ENCODE assay signal across 8 cellular contexts in the genomic region with DNA sequence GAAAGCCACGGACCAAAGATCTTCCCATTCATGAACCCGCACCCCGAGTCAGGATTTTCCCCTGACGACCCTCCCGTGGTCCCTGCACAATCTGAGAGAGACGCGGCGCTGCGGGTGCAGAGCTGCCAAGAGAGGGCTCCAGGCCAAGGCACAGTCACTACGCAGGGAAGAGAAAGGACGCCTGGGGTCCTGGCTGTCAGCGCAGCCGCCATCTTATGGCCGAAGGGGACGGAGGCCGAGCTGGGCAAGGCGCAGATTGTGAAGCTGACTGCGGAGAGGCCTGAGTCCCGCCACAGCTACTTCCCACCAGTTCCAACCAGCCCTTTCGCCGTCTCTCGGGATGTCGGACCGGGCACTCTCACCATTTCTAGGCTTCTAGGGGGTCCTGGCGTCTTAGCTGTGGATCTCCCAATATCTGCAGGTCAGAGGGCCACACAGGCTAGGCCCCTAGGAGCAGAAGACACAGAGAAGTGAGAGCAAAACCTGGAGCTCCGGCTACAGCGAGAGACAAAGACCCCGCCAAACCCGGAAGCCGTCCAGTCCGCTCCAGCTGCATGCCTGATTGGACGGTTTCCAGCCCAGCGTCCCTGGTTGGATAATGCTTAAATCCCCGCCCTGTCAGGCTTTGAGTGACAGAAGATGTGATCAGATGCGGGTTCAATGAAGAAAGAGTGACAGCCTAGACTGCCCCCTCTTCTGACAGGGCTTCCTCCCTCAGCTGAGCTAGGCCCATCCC. TPM values are rescaled to one million over a fixed set of nuclear protein-coding genes. Genes with fewer than 3 reads are reported as not detected.
A peak's percentile ranks its signal among the peaks of the same experiment; 100 is the strongest.
DNase-seq lines count a peak whose midpoint lies in the region; ATAC-seq and TF ChIP-seq lines count a peak whose summit lies in the region.

Gene ZNF100, minus strand, starts transcription at position 515 of the 736 bp plus-strand sequence. Its CDS starts 150 bp downstream, at position 365.

- H3K4me3 ChIP-seq in GM06990 (replicated peaks; ENCODE audit: low read depth, low read length), result peak within 1 kb of the TSS; percentile 97
- peak within 1 kb of the TSS; percentile 74 to 79 for H3K4me3 ChIP-seq in testis

- peak; percentile 87 for DNase-seq in GM06990 (ENCODE audit: extremely low read depth, insufficient read length)
- peak; percentile 81 for DNase-seq in NCI-H1048 (lab: John Stamatoyannopoulos, UW)
- peak; percentile 91 for DNase-seq in glutamatergic neuron
- peak; percentile 85 for DNase-seq in omental fat pad (ENCODE audit: low spot score)
- peak; percentile 97 for DNase-seq in testis

- intact Hi-C loops in testis (cut with DNase I; ENCODE audit: low total_unique reads), result no loop called here

- peak within 1 kb of the TSS; percentile 81 for H3K27ac Mint-ChIP-seq in activated naive CD4-positive, alpha-beta T cell treated with anti-CD3 and anti-CD28 coated beads, Interleukin-2, amount 50 U/mL, for 24 hours
- H3K27ac Mint-ChIP-seq in glutamatergic neuron (ENCODE audit: unreplicated experiment), result peak within 1 kb of the TSS; percentile 100

- no peaks in the 10 kb centered on the region for H3K4me1 ChIP-seq in testis

- peak within 1 kb of the TSS; percentile 72 to 90 for H3K27ac ChIP-seq in testis

- H3K36me3 Mint-ChIP-seq in activated naive CD4-positive, alpha-beta T cell treated with anti-CD3 and anti-CD28 coated beads, Interleukin-2, amount 50 U/mL, for 24 hours, result peaks cover 18% of the 10 kb centered on the region
- H3K36me3 Mint-ChIP-seq in glutamatergic neuron (ENCODE audit: unreplicated experiment), result peaks cover 8% of the 10 kb centered on the region

- H3K27me3 ChIP-seq in GM06990 (replicated peaks; ENCODE audit: control insufficient read depth, insufficient read depth, low read length) (no peaks in the 10 kb centered on the region), testis (no peaks in the 10 kb centered on the region)

- TF ChIP-seq CTCF in GM06990 (IDR thresholded peaks at IDR 0.05; ENCODE audit: insufficient read depth, low read length, poor library complexity, severe bottlenecking) (no peak), glutamatergic neuron (IDR thresholded peaks at IDR 0.05; ENCODE audit: partially characterized antibody, unreplicated experiment) (no peak), omental fat pad (IDR thresholded peaks at IDR 0.05) (no peak), testis (IDR thresholded peaks at IDR 0.05) (no peak)

- no peaks in the 10 kb centered on the region for H3K9me3 ChIP-seq in testis

- TF ChIP-seq POLR2A in testis (IDR thresholded peaks at IDR 0.05), result no peak

- no peaks in the 10 kb centered on the region for H3K9me3 Mint-ChIP-seq in activated naive CD4-positive, alpha-beta T cell treated with anti-CD3 and anti-CD28 coated beads, Interleukin-2, amount 50 U/mL, for 24 hours
- H3K9me3 Mint-ChIP-seq in glutamatergic neuron (ENCODE audit: unreplicated experiment), result peaks cover 6% of the 10 kb centered on the region

- H3K4me1 Mint-ChIP-seq in activated naive CD4-positive, alpha-beta T cell treated with anti-CD3 and anti-CD28 coated beads, Interleukin-2, amount 50 U/mL, for 24 hours, result peaks cover 39% of the 10 kb centered on the region
- H3K4me1 Mint-ChIP-seq in glutamatergic neuron (ENCODE audit: low read depth, unreplicated experiment), result peaks cover 8% of the 10 kb centered on the region

- 0 to 1% methylated on average over 15 to 35 of the region's 35 CpGs for WGBS in testis, 2 donors

- peaks cover 1% of the 10 kb centered on the region for H3K36me3 ChIP-seq in GM06990 (ENCODE audit: control insufficient read depth, insufficient read depth, low read length)
- H3K36me3 ChIP-seq in testis (ENCODE audit: low read depth, missing control alignments), result no peaks in the 10 kb centered on the region

- peak within 1 kb of the TSS; percentile 94 for H3K4me3 Mint-ChIP-seq in activated naive CD4-positive, alpha-beta T cell treated with anti-CD3 and anti-CD28 coated beads, Interleukin-2, amount 50 U/mL, for 24 hours
- H3K4me3 Mint-ChIP-seq in glutamatergic neuron (ENCODE audit: unreplicated experiment), result peak within 1 kb of the TSS; percentile 99

- H3K27me3 Mint-ChIP-seq in activated naive CD4-positive, alpha-beta T cell treated with anti-CD3 and anti-CD28 coated beads, Interleukin-2, amount 50 U/mL, for 24 hours, result no peaks in the 10 kb centered on the region
- peaks cover 6% of the 10 kb centered on the region for H3K27me3 Mint-ChIP-seq in glutamatergic neuron (ENCODE audit: unreplicated experiment)

- peak; percentile 92 for ATAC-seq in HG02571 (IDR thresholded peaks at IDR 0.05; ENCODE audit: unreplicated experiment)
- peak; percentile 98 for ATAC-seq in SK-N-SH treated with all-trans-retinoic acid at 6 μM for 48 hours
- ATAC-seq in omental fat pad (ENCODE audit: low FRiP score), result peak; percentile 94

TF ChIP-seq in SK-N-SH treated with all-trans-retinoic acid at 6 μM for 48 hours, 23 proteins besides CTCF, POLR2A, EP300 and RAD21:
- TF ChIP-seq POU6F1 (CRISPR knock-in tag; IDR thresholded peaks at IDR 0.05; ENCODE audit: borderline replicate concordance, low read depth) (no peak), CSRNP3 (CRISPR knock-in tag; IDR thresholded peaks at IDR 0.05) (no peak), ZC3H10 (CRISPR knock-in tag; IDR thresholded peaks at IDR 0.05) (no peak), TCF4 (CRISPR knock-in tag; IDR thresholded peaks at IDR 0.05; ENCODE audit: borderline replicate concordance) (no peak), CSDC2 (CRISPR knock-in tag; IDR thresholded peaks at IDR 0.05) (no peak), SNAI2 (CRISPR knock-in tag; IDR thresholded peaks at IDR 0.05) (no peak), ZNF565 (CRISPR knock-in tag; conservative IDR thresholded peaks at IDR 0.05; ENCODE audit: low read depth) (no peak), ZNF8 (CRISPR knock-in tag; IDR thresholded peaks at IDR 0.05) (no peak), TSHZ2 (CRISPR knock-in tag; IDR thresholded peaks at IDR 0.05) (no peak; the same call in 1 of the 2 replicates)

RNA-seq across cellular contexts. Expression of gene ZNF100, which starts in this region (rescaled TPM):
- total RNA-seq in glutamatergic neuron (ENCODE audit: unreplicated experiment) (29.0 TPM), omental fat pad (10 to 100 TPM in 1 of 4 donors, 1 to 10 TPM in 3; 5.0 to 10.6 (median 5.8) TPM), testis (10 to 100 TPM; 15.4 to 20.3 TPM)
- 9.9 TPM for polyA plus RNA-seq in testis (ENCODE audit: insufficient read depth, low read depth, low replicate concordance)

Comparison
In these comparisons a context has a peak if more than half of its experiments do, and no peak if none do; other contexts are left out.
1. Peak in every context shown above with its lines: DNase-seq, ATAC-seq, H3K4me3 ChIP-seq and H3K27ac ChIP-seq.